ENCODE assay signal across 14 cellular contexts in genomic region chr1:224181453-224181810, GRCh38. TPM values are rescaled to one million over a fixed set of nuclear protein-coding genes. Genes with fewer than 3 reads are reported as not detected.
A peak's percentile ranks its signal among the peaks of the same experiment; 100 is the strongest.
DNase-seq lines count a peak whose midpoint lies in the region; ATAC-seq, FAIRE-seq and TF ChIP-seq lines count a peak whose summit lies in the region.
"Had no signal": no experiment of that assay in that cellular context is flagged by ENCODE, and none has a peak within 500 bp of the region (broad histone marks: within the 10 kb centered on the region; RNA-seq: fewer than 3 reads in every experiment).

No MANE protein-coding gene starts in this region.

- peak overlapping the region; percentile 75 for H3K4me2 ChIP-seq in HepG2 (ENCODE audit: low read depth, low read length)

- H3K4me3 ChIP-seq in HepG2 (replicated peaks in 1 of 3; ENCODE audit: insufficient read depth in 1 of 3, low read depth in 2 of 3, low read length in 3 of 3) (peak overlapping the region in 2 of 3 experiments; percentile 12 to 60; a peak in 3 of 6 replicates), vagina (no peak overlapping the region)
- H3K4me3 ChIP-seq: uterus had no signal

- DNase-seq in activated naive CD4-positive, alpha-beta T cell treated with Interleukin-2 at 50 U/mL for 16 hours = no peak
- no peak for DNase-seq in activated CD4-positive, alpha-beta memory T cell treated with anti-CD3 and anti-CD28 coated beads for 36 hours
- DNase-seq in HepG2 (ENCODE audit: low spot score) = no peak
- DNase-seq in vagina (ENCODE audit: extremely low spot score in 2 of 2) = no peak
- no peak for DNase-seq in HFFc6
- DNase-seq in DMS153 treated with DMSO at 0.1 percent for 48 hours (lab: John Stamatoyannopoulos, UW; ENCODE audit: unreplicated experiment) = no peak
- DNase-seq in foreskin melanocyte = no peak
- DNase-seq: AML-193, dorsolateral prefrontal cortex, NCI-H1092 treated with DMSO at 0.1 percent for 48 hours, PC-3, uterus had no signal

- peaks cover 41% of the 10 kb centered on the region for H3K4me1 Mint-ChIP-seq in activated naive CD4-positive, alpha-beta T cell treated with anti-CD3 and anti-CD28 coated beads, Interleukin-2, amount 50 U/mL, for 24 hours
- H3K4me1 Mint-ChIP-seq in activated CD4-positive, alpha-beta memory T cell treated with anti-CD3 and anti-CD28 coated beads for 36 hours (ENCODE audit: low read depth) = peaks cover 37% of the 10 kb centered on the region
- H3K4me1 Mint-ChIP-seq in HFFc6 (ENCODE audit: low read depth) = peaks cover 27% of the 10 kb centered on the region

- no peaks in the 10 kb centered on the region for H3K27me3 ChIP-seq in HepG2 (ENCODE audit: control insufficient read depth in 1 of 2, insufficient read depth in 2 of 2, low read length in 2 of 2)
- no peaks in the 10 kb centered on the region for H3K27me3 ChIP-seq in vagina
- H3K27me3 ChIP-seq: ascending aorta, dorsolateral prefrontal cortex, uterus had no signal

- no peak for TF ChIP-seq RAD21 in HepG2 (CRISPR knock-in tag; IDR thresholded peaks at IDR 0.05)

- no peak for FAIRE-seq in HepG2 (lab: Jason Lieb, UNC)

- TF ChIP-seq EP300 in HepG2 (IDR thresholded peaks at IDR 0.05; ENCODE audit: low read depth in 2 of 2, low read length in 2 of 2) = no peak
- TF ChIP-seq EP300 in HepG2 (CRISPR knock-in tag; IDR thresholded peaks at IDR 0.05; ENCODE audit: borderline replicate concordance) = no peak

- no peak for ATAC-seq in HepG2
- ATAC-seq: PC-3 had no signal

- peak overlapping the region; percentile 10 for H2AFZ ChIP-seq in HepG2 (ENCODE audit: low read length)

- TF ChIP-seq CTCF in HepG2 (CRISPR knock-in tag; IDR thresholded peaks at IDR 0.05) (no peak), vagina (IDR thresholded peaks at IDR 0.05) (no peak), HFFc6 (IDR thresholded peaks at IDR 0.05) (no peak)

- H3K27me3 Mint-ChIP-seq in activated naive CD4-positive, alpha-beta T cell treated with anti-CD3 and anti-CD28 coated beads, Interleukin-2, amount 50 U/mL, for 24 hours = no peaks in the 10 kb centered on the region
- H3K27me3 Mint-ChIP-seq in activated CD4-positive, alpha-beta memory T cell treated with anti-CD3 and anti-CD28 coated beads for 36 hours = no peaks in the 10 kb centered on the region
- H3K27me3 Mint-ChIP-seq in HFFc6 (ENCODE audit: insufficient read depth) = peaks cover 1% of the 10 kb centered on the region; the same call in 1 of the 2 replicates

- CTCF ChIA-PET in activated CD4-positive, alpha-beta memory T cell treated with anti-CD3 and anti-CD28 coated beads for 36 hours (lab: Charles Lee) = no interaction called here
- CTCF ChIA-PET in HepG2 (lab: Yijun Ruan, JAX; ENCODE audit: low intra/inter-chr PET ratio, low total read pairs) = no interaction called here

- BruUV-seq in HepG2 (replicated peaks; lab: Mats Ljungman, UMichigan) = no TSS peak

- H3K36me3 ChIP-seq in HepG2 (replicated peaks in 1 of 2; ENCODE audit: control insufficient read depth in 1 of 2, insufficient read depth in 2 of 2, low read length in 2 of 2) (no peaks in the 10 kb centered on the region), vagina (no peaks in the 10 kb centered on the region)
- H3K36me3 ChIP-seq: ascending aorta, uterus had no signal

- H3K9me3 ChIP-seq in HepG2 (ENCODE audit: low read length) = no peaks in the 10 kb centered on the region
- no peaks in the 10 kb centered on the region for H3K9me3 ChIP-seq in vagina
- H3K9me3 ChIP-seq: ascending aorta, uterus had no signal

- intact Hi-C loops in activated CD4-positive, alpha-beta memory T cell treated with anti-CD3 and anti-CD28 coated beads for 36 hours (cut with micrococcal nuclease) = loop anchor here (5.0 kb wide), 4 partner anchors 201 to 349 kb away; partner anchors contain the start of genes TP53BP2 and WDR26
- intact Hi-C loops in HepG2 (cut with micrococcal nuclease; ENCODE audit: unreplicated experiment) (no loop called here), vagina (cut with DNase I) (no loop called here)

- peak overlapping the region; percentile 65; the same call in 1 of the 2 replicates for H3K9ac ChIP-seq in HepG2 (ENCODE audit: insufficient read depth, low read depth, low read length)

- in situ Hi-C loops in HepG2 (cut with HindIII; ENCODE audit: extremely low pct_ligation_motif_present, low pct_unique_long_range_greater_than_20kb) = no loop called here

- peak overlapping the region; percentile 86 for H3K27ac Mint-ChIP-seq in activated naive CD4-positive, alpha-beta T cell treated with anti-CD3 and anti-CD28 coated beads, Interleukin-2, amount 50 U/mL, for 24 hours
- no peak overlapping the region for H3K27ac Mint-ChIP-seq in activated CD4-positive, alpha-beta memory T cell treated with anti-CD3 and anti-CD28 coated beads for 36 hours
- no peak overlapping the region for H3K27ac Mint-ChIP-seq in HFFc6

- H3K4me3 Mint-ChIP-seq in activated naive CD4-positive, alpha-beta T cell treated with anti-CD3 and anti-CD28 coated beads, Interleukin-2, amount 50 U/mL, for 24 hours = peak overlapping the region; percentile 82
- peak overlapping the region; percentile 81 for H3K4me3 Mint-ChIP-seq in activated CD4-positive, alpha-beta memory T cell treated with anti-CD3 and anti-CD28 coated beads for 36 hours
- H3K4me3 Mint-ChIP-seq in HFFc6 = no peak overlapping the region

- peaks cover 5% of the 10 kb centered on the region for H3K79me2 ChIP-seq in HepG2 (ENCODE audit: insufficient read depth, low read length)

- H3K27ac ChIP-seq in HepG2 (ENCODE audit: extremely low read length, insufficient read depth, low read length) (no peak overlapping the region), vagina (peak overlapping the region; percentile 94)

- H3K36me3 Mint-ChIP-seq in activated naive CD4-positive, alpha-beta T cell treated with anti-CD3 and anti-CD28 coated beads, Interleukin-2, amount 50 U/mL, for 24 hours = no peaks in the 10 kb centered on the region
- peaks cover 6% of the 10 kb centered on the region for H3K36me3 Mint-ChIP-seq in activated CD4-positive, alpha-beta memory T cell treated with anti-CD3 and anti-CD28 coated beads for 36 hours
- H3K36me3 Mint-ChIP-seq in HFFc6 (ENCODE audit: low read depth) = peaks cover 23% of the 10 kb centered on the region

- H3K9me3 Mint-ChIP-seq in activated naive CD4-positive, alpha-beta T cell treated with anti-CD3 and anti-CD28 coated beads, Interleukin-2, amount 50 U/mL, for 24 hours = no peaks in the 10 kb centered on the region
- no peaks in the 10 kb centered on the region for H3K9me3 Mint-ChIP-seq in activated CD4-positive, alpha-beta memory T cell treated with anti-CD3 and anti-CD28 coated beads for 36 hours
- 0 out of 2 replicates have a peak, but pooled peaks cover 4% of the 10 kb centered on the region for H3K9me3 Mint-ChIP-seq in HFFc6

- H3K4me1 ChIP-seq in HepG2 (ENCODE audit: insufficient read depth, low read length) = peaks cover 25% of the 10 kb centered on the region
- peaks cover 28% of the 10 kb centered on the region for H3K4me1 ChIP-seq in vagina
- H3K4me1 ChIP-seq: uterus had no signal

- 0 out of 2 replicates have a peak, but pooled peaks cover 4% of the 10 kb centered on the region for H4K20me1 ChIP-seq in HepG2 (ENCODE audit: insufficient read depth, low read length)

- TF ChIP-seq POLR2A in HepG2 (IDR thresholded peaks at IDR 0.05; ENCODE audit: insufficient read depth in 1 of 2, low read depth in 2 of 2, low read length in 2 of 2) (no peak), vagina (IDR thresholded peaks at IDR 0.05) (no peak)

- POLR2A ChIA-PET in activated CD4-positive, alpha-beta memory T cell treated with anti-CD3 and anti-CD28 coated beads for 36 hours (lab: Charles Lee) = interaction anchor here (2.7 to 3.6 kb wide), 2 partner anchors 11 to 12 kb away, joined by 21 to 27 read pairs; no protein-coding TSS in a partner anchor
- POLR2A ChIA-PET in HepG2 (lab: Yijun Ruan, JAX) = no interaction called here

- 24% methylated on average over 4 of the region's 4 CpGs for WGBS in HepG2 (ENCODE audit: low lambda C conversion rate)

TF ChIP-seq in HepG2, 621 proteins besides CTCF, POLR2A, EP300 and RAD21:
- TF ChIP-seq ZNF75D (CRISPR knock-in tag; IDR thresholded peaks at IDR 0.05; ENCODE audit: borderline replicate concordance) (no peak), ZFP1 (CRISPR knock-in tag; IDR thresholded peaks at IDR 0.05) (no peak)

RNA-seq across cellular contexts. Expression of gene DEGS1, which starts 1.6 kb away (rescaled TPM):
- total RNA-seq in activated CD4-positive, alpha-beta memory T cell treated with anti-CD3 and anti-CD28 coated beads for 36 hours = 10 to 100 TPM; 27.9 to 28.4 TPM
- 7.8 and 18.1 TPM in 2 replicates for total RNA-seq in HepG2 (2016; rRNA removed; fragmentation: Illumina TruSeq; extraction: Trizol)
- 3.9 and 4.1 TPM in 2 replicates for total RNA-seq in HepG2 (2016; cell fraction: cytosol; rRNA removed; fragmentation: Illumina TruSeq; extraction: Trizol; ENCODE audit: low read depth)
- 9.1 and 17.5 TPM in 2 replicates for total RNA-seq in HepG2 (2016; cell fraction: insoluble cytoplasmic fraction; rRNA removed; fragmentation: Illumina TruSeq; extraction: Trizol)
- total RNA-seq in HepG2 (2016; cell fraction: membrane; rRNA removed; fragmentation: Illumina TruSeq; extraction: Trizol) = 7.7 and 8.1 TPM in 2 replicates
- 16.1 and 18.0 TPM in 2 replicates for total RNA-seq in HepG2 (2016; cell fraction: nucleus; rRNA removed; fragmentation: Illumina TruSeq; extraction: Trizol)
- 27.8 and 35.9 TPM in 2 replicates for polyA plus RNA-seq in HepG2 (2011; rRNA removed)
- 16.4 and 34.9 TPM in 2 replicates for polyA plus RNA-seq in HepG2 (2011; cell fraction: cytosol; rRNA removed)
- 4.6 and 11.0 TPM in 2 replicates for polyA plus RNA-seq in HepG2 (2011; cell fraction: nucleus; rRNA removed)
- polyA plus RNA-seq in HepG2 (2012) = 21.7 and 21.9 TPM in 2 replicates
- 3.8 and 4.1 TPM in 2 replicates for polyA plus RNA-seq in HepG2 (2016; cell fraction: cytosol; fragmentation: Illumina TruSeq; extraction: Trizol; ENCODE audit: low read depth)
- polyA plus RNA-seq in HepG2 (2016; cell fraction: insoluble cytoplasmic fraction; fragmentation: Illumina TruSeq; extraction: Trizol; ENCODE audit: low read depth) = 10.2 and 13.3 TPM in 2 replicates
- polyA plus RNA-seq in HepG2 (2016; cell fraction: membrane; fragmentation: Illumina TruSeq; extraction: Trizol; ENCODE audit: low read depth) = 6.0 and 6.5 TPM in 2 replicates
- polyA plus RNA-seq in HepG2 (2016; cell fraction: nucleus; fragmentation: Illumina TruSeq; extraction: Trizol; ENCODE audit: insufficient read depth, low read depth) = 26.5 and 33.6 TPM in 2 replicates
- 8.8 and 84.1 TPM in 2 replicates for polyA minus RNA-seq in HepG2 (2011; rRNA and poly(A)+ RNA removed; ENCODE audit: low replicate concordance)
- 12.9 and 16.5 TPM in 2 replicates for polyA minus RNA-seq in HepG2 (2011; cell fraction: cytosol; rRNA and poly(A)+ RNA removed)
- polyA minus RNA-seq in HepG2 (2011; cell fraction: nucleus; rRNA and poly(A)+ RNA removed) = 6.3 and 10.9 TPM in 2 replicates
- total RNA-seq in vagina = 130 TPM
- total RNA-seq in HFFc6 (2021; fragmentation: NEBNext Ultra II Directional; extraction: Animal tissue kit (Norgen Biotek cat#: 25700)) = 100 to 1,000 TPM; 130 to 189 (median 145) TPM

Comparison
In these comparisons a context has a peak if more than half of its experiments do, and no peak if none do; other contexts are left out.
1. H3K4me3 ChIP-seq: peak in HepG2 (2 of 3); none in vagina (0 of 2).